ENCODE assay signal across 14 cellular contexts in genomic region chr22:38246692-38247091, GRCh38. TPM values are rescaled to one million over a fixed set of nuclear protein-coding genes. Genes with fewer than 3 reads are reported as not detected.
DNase-seq lines count a peak whose midpoint lies in the region; ATAC-seq lines count a peak whose summit lies in the region.
"Had no signal": no experiment of that assay in that cellular context is flagged by ENCODE, and none has a peak within 500 bp of the region (broad histone marks: within the 10 kb centered on the region; RNA-seq: fewer than 3 reads in every experiment).

No MANE protein-coding gene starts in this region.

- peak; percentile 87 for DNase-seq in Ammon's horn (ENCODE audit: low spot score)
- DNase-seq in caudate nucleus (lab: John Stamatoyannopoulos, UW), result peak in 52 of 61 donors; percentile 17 to 87 (median 61)
- DNase-seq in hippocampal formation (lab: John Stamatoyannopoulos, UW), result peak; percentile 70 to 82
- no peak for DNase-seq in sciatic nerve (ENCODE audit: low spot score)
- no peak for DNase-seq in T-helper 1 cell
- no peak for DNase-seq in AG08396 (ENCODE audit: low spot score)
- no peak for DNase-seq in HK-2 (ENCODE audit: unreplicated experiment)
- DNase-seq: activated naive CD4-positive, alpha-beta T cell; H9; NCI-H2081 treated with DMSO at 0.1 percent for 48 hours; right lobe of liver; stimulated activated CD4-positive, alpha-beta T cell treated with anti-CD3 and anti-CD28 coated beads, Interleukin-4, amount 100 ng/mL, for 4 hours had no signal

- intact Hi-C loops in sciatic nerve (cut with DNase I), result loop anchor here (10.0 kb wide), 1 partner anchor 68 kb away; the partner anchor contains the start of gene CSNK1E

- peak overlapping the region; percentile 90 for H3K27ac ChIP-seq in caudate nucleus (ENCODE audit: low read depth, low read length)
- H3K27ac ChIP-seq: A549 had no signal

- peak; percentile 78 for ATAC-seq in sciatic nerve
- ATAC-seq in HG03571 (IDR thresholded peaks at IDR 0.05; ENCODE audit: unreplicated experiment), result no peak

RNA-seq across cellular contexts. Expression of gene TMEM184B, which starts 26.1 kb away (rescaled TPM):
- total RNA-seq in sciatic nerve, result 72.7 TPM

RNA-seq across cellular contexts. Expression of gene MAFF, which starts 44.9 kb away (rescaled TPM):
- 67.6 TPM for total RNA-seq in sciatic nerve

Comparison
In these comparisons a context has a peak if more than half of its experiments do, and no peak if none do; other contexts are left out.
1. DNase-seq: peak in Ammon's horn (single experiment), caudate nucleus (52 of 61) and hippocampal formation (2 of 2); none in sciatic nerve (single experiment), T-helper 1 cell (0 of 5), AG08396 (single experiment) and HK-2 (single experiment).